Comparison of ENCODE assay signal across 21 cellular contexts in the genomic region with DNA sequence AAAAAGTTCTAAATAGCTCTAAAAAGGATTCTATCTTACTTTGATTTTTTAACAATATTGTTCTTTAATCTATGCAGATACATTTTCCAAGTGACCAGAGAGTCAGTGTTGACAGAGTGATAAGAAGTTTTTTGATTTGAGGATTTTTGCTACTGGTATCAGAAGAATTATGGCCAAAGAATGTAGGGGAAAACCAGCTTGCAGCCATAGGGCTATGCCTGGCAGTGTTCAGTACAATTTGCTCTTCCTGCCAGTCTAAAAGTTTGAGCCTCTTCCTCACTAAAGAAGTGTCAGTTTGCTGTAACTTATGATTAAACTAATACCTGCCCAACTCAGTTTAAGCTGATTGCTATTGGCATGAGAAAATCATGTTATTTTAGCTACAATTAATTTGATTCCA. TPM values are rescaled to one million over a fixed set of nuclear protein-coding genes. Genes with fewer than 3 reads are reported as not detected.
"Had no signal": no experiment of that assay in that cellular context is flagged by ENCODE, and none has a peak within 500 bp of the region (broad histone marks: within the 10 kb centered on the region; RNA-seq: fewer than 3 reads in every experiment).

No MANE protein-coding gene starts in this region.

- H3K4me1 ChIP-seq: gastrocnemius medialis, right atrium auricular region, sigmoid colon, transverse colon had no signal

- H3K27ac ChIP-seq: dorsolateral prefrontal cortex, gastrocnemius medialis, heart right ventricle, right atrium auricular region, sigmoid colon, skin epidermis, stomach, thoracic aorta, transverse colon had no signal

- H3K9me3 ChIP-seq: gastrocnemius medialis, heart right ventricle, mucosa of descending colon, right atrium auricular region, sigmoid colon, stomach, thoracic aorta, transverse colon had no signal

- ATAC-seq: gastrocnemius medialis; heart right ventricle; left lobe of liver; mucosa of descending colon; naive thymus-derived CD8-positive, alpha-beta T cell; stimulated activated naive B cell treated with anti-CD40 and anti-IgM and Interleukin-4, amounts not matched to agents 10 μg/mL and 1 μg/mL and 100 μg/mL, for 72 hours had no signal

- DNase-seq: cortex of kidney; dorsolateral prefrontal cortex; effector CD8-positive, alpha-beta T cell; gastrocnemius medialis; heart right ventricle; hypothalamus; islet precursor cell; mammary epithelial cell; mucosa of descending colon; naive thymus-derived CD8-positive, alpha-beta T cell; sigmoid colon; stimulated activated CD4-positive, alpha-beta T cell treated with anti-CD3 and anti-CD28 coated beads, Interleukin-2, amount 100 ng/mL, for 24 hours; stimulated activated CD4-positive, alpha-beta T cell treated with anti-CD3 and anti-CD28 coated beads, Interleukin-4, amount 100 ng/mL, for 4 hours; stimulated activated naive B cell treated with anti-CD40 and anti-IgM and Interleukin-4, amounts not matched to agents 10 μg/mL and 1 μg/mL and 100 μg/mL, for 72 hours; stomach; substantia nigra; transverse colon had no signal

- H3K4me3 ChIP-seq: dorsolateral prefrontal cortex, gastrocnemius medialis, heart right ventricle, mucosa of descending colon, right atrium auricular region, sigmoid colon, skin epidermis, stomach, thoracic aorta, transverse colon had no signal

- H3K27me3 ChIP-seq: dorsolateral prefrontal cortex, gastrocnemius medialis, heart right ventricle, right atrium auricular region, sigmoid colon, stomach, transverse colon had no signal

- H3K36me3 ChIP-seq: gastrocnemius medialis, heart right ventricle, right atrium auricular region, sigmoid colon, stomach, thoracic aorta, transverse colon had no signal

RNA-seq across cellular contexts. Expression of a gene that starts 35.3 kb away (rescaled TPM):
- total RNA-seq: left lobe of liver had no signal
